In genomic region chr6:136089885-136090284, GRCh38 we compare ENCODE assay signal across 20 cellular contexts.
DNase-seq lines count a peak whose midpoint lies in the region; ATAC-seq and TF ChIP-seq lines count a peak whose summit lies in the region.
"Had no signal": no experiment of that assay in that cellular context is flagged by ENCODE, and none has a peak within 500 bp of the region (broad histone marks: within the 10 kb centered on the region; RNA-seq: fewer than 3 reads in every experiment).

No MANE protein-coding gene starts in this region.

- TF ChIP-seq POLR2A in esophagus muscularis mucosa (IDR thresholded peaks at IDR 0.05; ENCODE audit: low read depth), result no peak

- intact Hi-C loops in activated CD4-positive, alpha-beta T cell treated with anti-CD3 and anti-CD28 coated beads for 36 hours (cut with DNase I, micrococcal nuclease), result no loop called here
- intact Hi-C loops in esophagus muscularis mucosa (cut with DNase I), result no loop called here

- H3K9me3 ChIP-seq in esophagus muscularis mucosa, result no peaks in the 10 kb centered on the region

- WGBS in urinary bladder, result 87% methylated on average over 6 of the region's 6 CpGs
- 93% methylated on average over 6 of the region's 6 CpGs for WGBS in esophagus muscularis mucosa

- no peaks in the 10 kb centered on the region for H3K4me1 ChIP-seq in urinary bladder (ENCODE audit: insufficient read depth)
- no peaks in the 10 kb centered on the region for H3K4me1 ChIP-seq in esophagus muscularis mucosa

- H3K36me3 ChIP-seq in urinary bladder (ENCODE audit: insufficient read depth) (no peaks in the 10 kb centered on the region), esophagus muscularis mucosa (no peaks in the 10 kb centered on the region)

- H3K4me3 ChIP-seq in fibroblast of villous mesenchyme (ENCODE audit: low read depth, low read length) (no peak overlapping the region), urinary bladder (ENCODE audit: low read depth, low read length) (no peak overlapping the region), esophagus muscularis mucosa (no peak overlapping the region)
- H3K4me3 ChIP-seq: MG63 had no signal

- peak; percentile 23 for ATAC-seq in activated CD4-positive, alpha-beta T cell treated with anti-CD3 and anti-CD28 coated beads for 36 hours
- ATAC-seq in SK-N-SH treated with all-trans-retinoic acid at 6 μM for 48 hours (peak; percentile 40), HG03139 (IDR thresholded peaks at IDR 0.05; ENCODE audit: unreplicated experiment) (no peak)

- H3K4me3 Mint-ChIP-seq in activated CD4-positive, alpha-beta T cell treated with anti-CD3 and anti-CD28 coated beads for 36 hours, result no peak overlapping the region
- H3K4me3 Mint-ChIP-seq: B cell, IgD-negative memory B cell had no signal

- CTCF ChIA-PET in activated CD4-positive, alpha-beta T cell treated with anti-CD3 and anti-CD28 coated beads for 36 hours (lab: Charles Lee), result interaction anchor here (0.6 kb wide), 2 partner anchors 45 to 590 kb away, joined by 3 to 4 read pairs; no protein-coding TSS in a partner anchor

- TF ChIP-seq EP300 in esophagus muscularis mucosa (IDR thresholded peaks at IDR 0.05), result no peak

- H3K27me3 Mint-ChIP-seq in activated CD4-positive, alpha-beta T cell treated with anti-CD3 and anti-CD28 coated beads for 36 hours, result no peaks in the 10 kb centered on the region
- H3K27me3 Mint-ChIP-seq: B cell, IgD-negative memory B cell had no signal

- POLR2A ChIA-PET in activated CD4-positive, alpha-beta T cell treated with anti-CD3 and anti-CD28 coated beads for 36 hours (lab: Charles Lee), result no interaction called here

- H3K4me1 Mint-ChIP-seq in activated CD4-positive, alpha-beta T cell treated with anti-CD3 and anti-CD28 coated beads for 36 hours, result no peaks in the 10 kb centered on the region
- H3K4me1 Mint-ChIP-seq: B cell, IgD-negative memory B cell had no signal

- H3K27me3 ChIP-seq in esophagus muscularis mucosa, result no peaks in the 10 kb centered on the region
- H3K27me3 ChIP-seq: MG63 had no signal

- TF ChIP-seq CTCF in fibroblast of villous mesenchyme (IDR thresholded peaks at IDR 0.05; ENCODE audit: insufficient read depth, low read depth, low read length) (no peak), esophagus muscularis mucosa (IDR thresholded peaks at IDR 0.05) (no peak)

- peak overlapping the region; percentile 18 for H3K27ac ChIP-seq in urinary bladder (ENCODE audit: low read depth)
- H3K27ac ChIP-seq in esophagus muscularis mucosa (replicated peaks in 1 of 4), result no peak overlapping the region
- H3K27ac ChIP-seq: 22Rv1 had no signal

- H3K36me3 Mint-ChIP-seq in activated CD4-positive, alpha-beta T cell treated with anti-CD3 and anti-CD28 coated beads for 36 hours (ENCODE audit: low read depth), result no peaks in the 10 kb centered on the region
- H3K36me3 Mint-ChIP-seq: IgD-negative memory B cell had no signal

- no peak for DNase-seq in activated CD4-positive, alpha-beta T cell treated with anti-CD3 and anti-CD28 coated beads for 36 hours
- no peak for DNase-seq in activated CD4-positive, alpha-beta T cell treated with anti-CD3 and anti-CD28 coated beads for 48 hours
- DNase-seq in fibroblast of villous mesenchyme (ENCODE audit: low read depth) (peak; percentile 57), NCI-H345 treated with DMSO at 0.1 percent for 48 hours (lab: John Stamatoyannopoulos, UW; ENCODE audit: unreplicated experiment) (no peak), esophagus muscularis mucosa (ENCODE audit: extremely low spot score) (no peak)
- DNase-seq: DMS79 treated with DMSO at 0.1 percent for 48 hours, GDM1, Kasumi-1, MG63, NCI-H1048, NCI-H1436 treated with DMSO at 0.1 percent for 48 hours, NCI-H2029, NCI-H748 treated with DMSO at 0.1 percent for 48 hours, SHP77 had no signal

- peaks cover 6% of the 10 kb centered on the region for H3K9me3 Mint-ChIP-seq in activated CD4-positive, alpha-beta T cell treated with anti-CD3 and anti-CD28 coated beads for 36 hours (ENCODE audit: low read depth)

- H3K27ac Mint-ChIP-seq in activated CD4-positive, alpha-beta T cell treated with anti-CD3 and anti-CD28 coated beads for 36 hours, result no peak overlapping the region
- H3K27ac Mint-ChIP-seq: B cell, IgD-negative memory B cell had no signal

TF ChIP-seq in SK-N-SH treated with all-trans-retinoic acid at 6 μM for 48 hours, 23 proteins besides CTCF, POLR2A, EP300 and RAD21:
- TF ChIP-seq POU6F1 (CRISPR knock-in tag; IDR thresholded peaks at IDR 0.05; ENCODE audit: borderline replicate concordance, low read depth), result no peak
- TF ChIP-seq TOX (CRISPR knock-in tag; IDR thresholded peaks at IDR 0.05; ENCODE audit: borderline replicate concordance), result no peak
- TF ChIP-seq ISL1 (CRISPR knock-in tag; IDR thresholded peaks at IDR 0.05), result peak; percentile 40; the same call in 1 of the 2 replicates
- TF ChIP-seq ZNF70 (CRISPR knock-in tag; IDR thresholded peaks at IDR 0.05), result no peak
